Comparison of ENCODE assay signal across 31 cellular contexts in genomic region chr7:5603193-5604140, GRCh38. TPM values are rescaled to one million over a fixed set of nuclear protein-coding genes. Genes with fewer than 3 reads are reported as not detected.
DNase-seq lines count a peak whose midpoint lies in the region; TF ChIP-seq lines count a peak whose summit lies in the region.
"Had no signal": no experiment of that assay in that cellular context is flagged by ENCODE, and none has a peak within 500 bp of the region (broad histone marks: within the 10 kb centered on the region; RNA-seq: fewer than 3 reads in every experiment).

No MANE protein-coding gene starts in this region.

- peaks cover 9% of the 10 kb centered on the region for H3K79me1 ChIP-seq in mesenchymal stem cell (replicated peaks; ENCODE audit: low read length, poor library complexity, severe bottlenecking)

- no peaks in the 10 kb centered on the region for H3K27me3 ChIP-seq in mesenchymal stem cell (ENCODE audit: control insufficient read depth in 1 of 2, insufficient read depth in 1 of 2, low read length in 2 of 2)
- H3K27me3 ChIP-seq in right atrium auricular region = no peaks in the 10 kb centered on the region
- H3K27me3 ChIP-seq: body of pancreas, esophagus squamous epithelium, heart right ventricle, Peyer's patch, SJCRH30, upper lobe of right lung had no signal

- no peak overlapping the region for H3K23ac ChIP-seq in mesenchymal stem cell (ENCODE audit: low read length in 2 of 2)

- H2AFZ ChIP-seq in mesenchymal stem cell (ENCODE audit: low read depth, low read length) = no peak overlapping the region
- H2AFZ ChIP-seq: GM23248 had no signal

- no peaks in the 10 kb centered on the region for H3K4me1 Mint-ChIP-seq in type B pancreatic cell (ENCODE audit: unreplicated experiment)
- H3K4me1 Mint-ChIP-seq: CD4-positive, CD25-positive, alpha-beta regulatory T cell; naive B cell had no signal

- no peak overlapping the region for H3K4me2 ChIP-seq in mesenchymal stem cell (ENCODE audit: low read length, poor library complexity, severe bottlenecking)

- H3K27me3 Mint-ChIP-seq in type B pancreatic cell = no peaks in the 10 kb centered on the region
- H3K27me3 Mint-ChIP-seq: T-cell had no signal

- no peak overlapping the region for H2BK15ac ChIP-seq in mesenchymal stem cell (ENCODE audit: low read depth, poor library complexity, severe bottlenecking)

- no peak overlapping the region for H2AK5ac ChIP-seq in mesenchymal stem cell (ENCODE audit: low read length, severe bottlenecking)

- no peak overlapping the region for H3K4me3 Mint-ChIP-seq in type B pancreatic cell
- H3K4me3 Mint-ChIP-seq: CD4-positive, CD25-positive, alpha-beta regulatory T cell; naive B cell; T-cell had no signal

- H3K9me3 ChIP-seq in mesenchymal stem cell (ENCODE audit: control insufficient read depth, low read length) = no peaks in the 10 kb centered on the region
- H3K9me3 ChIP-seq in right atrium auricular region = no peaks in the 10 kb centered on the region
- H3K9me3 ChIP-seq: body of pancreas, esophagus squamous epithelium, heart right ventricle, Peyer's patch, psoas muscle, SJCRH30, upper lobe of right lung had no signal

- no peak overlapping the region for H3K4ac ChIP-seq in mesenchymal stem cell (ENCODE audit: low read depth in 1 of 2, low read length in 2 of 2)

- H3K36me3 ChIP-seq in mesenchymal stem cell (ENCODE audit: control insufficient read depth in 1 of 2, insufficient read depth in 2 of 2, low read depth in 1 of 2, low read length in 2 of 2) (peaks cover 35 to 65% of the 10 kb centered on the region in 2 experiments), right atrium auricular region (peaks cover 20% of the 10 kb centered on the region)
- H3K36me3 ChIP-seq: upper lobe of right lung had no signal

- H3K36me3 Mint-ChIP-seq in type B pancreatic cell = no peaks in the 10 kb centered on the region
- H3K36me3 Mint-ChIP-seq: CD4-positive, CD25-positive, alpha-beta regulatory T cell; naive B cell; T-cell had no signal

- peak overlapping the region; percentile 99 for H3K27ac ChIP-seq in RWPE1
- no peak overlapping the region for H3K27ac ChIP-seq in mesenchymal stem cell (ENCODE audit: low read length, poor library complexity, severe bottlenecking)
- H3K27ac ChIP-seq in right atrium auricular region = no peak overlapping the region
- H3K27ac ChIP-seq: body of pancreas, esophagus squamous epithelium, GM23248, heart right ventricle, Peyer's patch, psoas muscle, SJCRH30, upper lobe of right lung had no signal

- H3K4me1 ChIP-seq in mesenchymal stem cell (ENCODE audit: control insufficient read depth, insufficient read depth, low read depth, low read length) = peaks cover 28% of the 10 kb centered on the region
- peaks cover 0 to 14% of the 10 kb centered on the region in 2 donors for H3K4me1 ChIP-seq in right atrium auricular region
- H3K4me1 ChIP-seq: body of pancreas, upper lobe of right lung had no signal

- H2BK120ac ChIP-seq in mesenchymal stem cell (ENCODE audit: low read depth, low read length) = no peak overlapping the region

- peak overlapping the region in 1 of 2 experiments; percentile 21 for H2BK12ac ChIP-seq in mesenchymal stem cell (ENCODE audit: low read length in 2 of 2)

- peak overlapping the region; percentile 28 for H4K8ac ChIP-seq in mesenchymal stem cell (ENCODE audit: low read length)

- POLR2A ChIA-PET in RWPE1 (lab: Yijun Ruan, JAX; ENCODE audit: low non-redundant PET) = no interaction called here

- H3K27ac Mint-ChIP-seq in type B pancreatic cell = peak overlapping the region; percentile 39
- H3K27ac Mint-ChIP-seq: naive B cell, T-cell had no signal

- no peak overlapping the region for H3K14ac ChIP-seq in mesenchymal stem cell (ENCODE audit: low read length in 2 of 2)

- no peak overlapping the region for H2BK5ac ChIP-seq in mesenchymal stem cell (ENCODE audit: low read depth, low read length, poor library complexity, severe bottlenecking)

- no peak overlapping the region for H3K18ac ChIP-seq in mesenchymal stem cell (ENCODE audit: low read depth in 1 of 2, low read length in 2 of 2)

- TF ChIP-seq CTCF in RWPE1 (conservative IDR thresholded peaks at IDR 0.05; ENCODE audit: low read depth) (no peak), type B pancreatic cell (conservative IDR thresholded peaks at IDR 0.05) (peak; percentile 33), right atrium auricular region (IDR thresholded peaks at IDR 0.05) (no peak)

- H3K9me3 Mint-ChIP-seq in type B pancreatic cell = no peaks in the 10 kb centered on the region
- H3K9me3 Mint-ChIP-seq: CD4-positive, CD25-positive, alpha-beta regulatory T cell; naive B cell; T-cell had no signal

- peak; percentile 48 for DNase-seq in activated CD8-positive, alpha-beta memory T cell treated with anti-CD3 and anti-CD28 coated beads, Interleukin-2, amount 50 U/mL, for 48 hours
- no peak for DNase-seq in activated CD8-positive, alpha-beta memory T cell treated with anti-CD3 and anti-CD28 coated beads for 24 hours
- DNase-seq in RWPE1 (ENCODE audit: low spot score) = no peak
- DNase-seq in mesenchymal stem cell = no peak
- DNase-seq in type B pancreatic cell (ENCODE audit: extremely low spot score, unreplicated experiment) = no peak
- DNase-seq in right atrium auricular region (ENCODE audit: low spot score) = no peak
- DNase-seq in NCI-H526 treated with DMSO at 0.1 percent for 48 hours (lab: John Stamatoyannopoulos, UW) = no peak
- no peak for DNase-seq in stimulated activated CD8-positive, alpha-beta memory T cell treated with anti-CD3 and anti-CD28 coated beads, Interleukin-4, amount 100 ng/mL, for 48 hours
- DNase-seq: activated CD4-positive, alpha-beta T cell treated with anti-CD3 and anti-CD28 coated beads, Interleukin-2, amount 50 U/mL, for 4 hours; activated naive CD4-positive, alpha-beta T cell treated with Interleukin-2 at 50 U/mL for 16 hours; body of pancreas; CD4-positive, CD25-positive, alpha-beta regulatory T cell; dermis blood vessel endothelial cell; esophagus squamous epithelium; foreskin melanocyte; GM23248; heart right ventricle; Karpas-422; midbrain; naive B cell; NCI-H1417 treated with DMSO at 0.1 percent for 48 hours; NCI-H2029 treated with DMSO at 0.1 percent for 48 hours; NCI-H69; nucleus accumbens; Peyer's patch; psoas muscle; stimulated activated CD4-positive, alpha-beta T cell treated with anti-CD3 and anti-CD28 coated beads, Interleukin-4, amount 100 ng/mL, for 1 hour; substantia nigra; T-cell; upper lobe of right lung had no signal

- H3K4me3 ChIP-seq in mesenchymal stem cell (ENCODE audit: insufficient read depth in 1 of 2, low read depth in 1 of 2, low read length in 2 of 2) = no peak overlapping the region
- no peak overlapping the region for H3K4me3 ChIP-seq in right atrium auricular region
- H3K4me3 ChIP-seq: body of pancreas, esophagus squamous epithelium, GM23248, heart right ventricle, Peyer's patch, psoas muscle, SJCRH30, upper lobe of right lung had no signal

- no peak overlapping the region for H4K91ac ChIP-seq in mesenchymal stem cell (ENCODE audit: low read length)

- H3K9ac ChIP-seq in mesenchymal stem cell (ENCODE audit: low read length) = no peak overlapping the region
- H3K9ac ChIP-seq: GM23248 had no signal

- 95% methylated on average over 44 of the region's 44 CpGs for WGBS in mesenchymal stem cell

- CTCF ChIA-PET in RWPE1 (lab: Yijun Ruan, JAX) = no interaction called here

RNA-seq across cellular contexts. Expression of gene FSCN1, which starts 10.9 kb away (rescaled TPM):
- 241 TPM for polyA plus RNA-seq in mesenchymal stem cell (2013, experiment 1 of 2)
- 235 TPM for polyA plus RNA-seq in mesenchymal stem cell (2013, experiment 2 of 2)
- total RNA-seq in type B pancreatic cell (ENCODE audit: low replicate concordance) = 25.3 and 223 TPM in 2 replicates
- total RNA-seq in right atrium auricular region = 10 to 100 TPM; 14.4 to 31.2 TPM
